ENCODE assay signal across 17 cellular contexts in genomic region chr1:35001743-35002142, GRCh38.
"Had no signal": no experiment of that assay in that cellular context is flagged by ENCODE, and none has a peak within 500 bp of the region (broad histone marks: within the 10 kb centered on the region; RNA-seq: fewer than 3 reads in every experiment).

No MANE protein-coding gene starts in this region.

- ATAC-seq: activated CD8-positive, alpha-beta memory T cell treated with anti-CD3 and anti-CD28 coated beads, Interleukin-2, amount 10 ng/mL, durations not matched to agents 7 days and 5 days; naive thymus-derived CD8-positive, alpha-beta T cell; stimulated activated memory B cell treated with anti-CD40 and anti-IgM and Interleukin-4, amounts not matched to agents 10 μg/mL and 1 μg/mL and 100 μg/mL, for 72 hours had no signal

- H3K27me3 ChIP-seq: adrenal gland, brain microvascular endothelial cell, sigmoid colon, tibial artery had no signal

- H3K4me1 ChIP-seq: adrenal gland, parathyroid adenoma, sigmoid colon had no signal

- H3K4me3 ChIP-seq: adrenal gland, lung, sigmoid colon, tibial artery had no signal

- H3K79me2 ChIP-seq: parathyroid adenoma had no signal

- H3K9ac ChIP-seq: parathyroid adenoma had no signal

- H2AFZ ChIP-seq: parathyroid adenoma had no signal

- H3K9me3 ChIP-seq: adrenal gland, sigmoid colon, tibial artery had no signal

- DNase-seq: activated CD4-positive, alpha-beta memory T cell treated with anti-CD3 and anti-CD28 coated beads for 36 hours; activated CD8-positive, alpha-beta memory T cell treated with anti-CD3 and anti-CD28 coated beads, Interleukin-2, amount 10 ng/mL, durations not matched to agents 7 days and 5 days; activated naive CD4-positive, alpha-beta T cell treated with anti-CD3 and anti-CD28 coated beads, Interleukin-2, amount 10 ng/mL, durations not matched to agents 7 days and 5 days; activated T-cell treated with anti-CD3 and anti-CD28 coated beads, Interleukin-2, amount 50 U/mL, for 1 hour; adrenal gland; brain microvascular endothelial cell; cerebellar nuclear complex; naive thymus-derived CD8-positive, alpha-beta T cell; sigmoid colon; stimulated activated CD4-positive, alpha-beta T cell treated with anti-CD3 and anti-CD28 coated beads, Interleukin-12 subunit alpha, Interleukin-12 subunit beta, amount 100 ng/mL, for 4 hours; T-helper 1 cell; T1000; tibial artery had no signal

- H3K27ac ChIP-seq: adrenal gland, brain microvascular endothelial cell, parathyroid adenoma, sigmoid colon, tibial artery, VCaP had no signal
